ENCODE assay signal across 8 cellular contexts in genomic region chr4:3292571-3293409, GRCh38. TPM values are rescaled to one million over a fixed set of nuclear protein-coding genes. Genes with fewer than 3 reads are reported as not detected.
DNase-seq lines count a peak whose midpoint lies in the region; ATAC-seq and TF ChIP-seq lines count a peak whose summit lies in the region.

Gene RGS12, plus strand, starts transcription at chr4:3293021. Its CDS starts 23,150 bp downstream, at chr4:3316171.

- no peak for TF ChIP-seq CTCF in ascending aorta (IDR thresholded peaks at IDR 0.05)

- peaks cover 11% of the 10 kb centered on the region for H3K4me1 Mint-ChIP-seq in T-helper 2 cell treated with Interferon-gamma antibody and Interleukin-4, amounts not matched to agents 5 μg/mL and 100 μg/mL, for 36 hours (ENCODE audit: low read depth)

- DNase-seq in NCI-H1436 treated with DMSO at 0.1 percent for 48 hours (lab: John Stamatoyannopoulos, UW): peak; percentile 9
- peak; percentile 89 for DNase-seq in T-helper 2 cell treated with Interferon-gamma antibody and Interleukin-4, amounts not matched to agents 5 μg/mL and 100 μg/mL, for 36 hours (ENCODE audit: low spot score)
- DNase-seq in ascending aorta (ENCODE audit: low spot score in 2 of 2): peak; percentile 86 to 96
- peak; percentile 95 to 98 (median 98) for DNase-seq in right cardiac atrium
- DNase-seq in pulmonary artery endothelial cell (ENCODE audit: low read depth, low spot score): peak; percentile 78

- H3K4me1 ChIP-seq in ascending aorta: peaks cover 5 to 11% of the 10 kb centered on the region in 2 donors
- no peaks in the 10 kb centered on the region for H3K4me1 ChIP-seq in right cardiac atrium (ENCODE audit: control insufficient read depth, insufficient read depth, low read length)
- H3K4me1 ChIP-seq in urinary bladder (ENCODE audit: insufficient read depth): peaks cover 1% of the 10 kb centered on the region

- H3K27me3 ChIP-seq in ascending aorta (peaks cover 6% of the 10 kb centered on the region), right cardiac atrium (ENCODE audit: control insufficient read depth, insufficient read depth) (no peaks in the 10 kb centered on the region)

- ATAC-seq in HG02763 (IDR thresholded peaks at IDR 0.05; ENCODE audit: unreplicated experiment) (peak; percentile 68), right cardiac atrium (peak; percentile 95 to 97)

- H3K36me3 Mint-ChIP-seq in T-helper 2 cell treated with Interferon-gamma antibody and Interleukin-4, amounts not matched to agents 5 μg/mL and 100 μg/mL, for 36 hours (ENCODE audit: low read depth): no peaks in the 10 kb centered on the region

- H3K27ac ChIP-seq in ascending aorta: peak within 1 kb of the TSS; percentile 90 to 98
- H3K27ac ChIP-seq in right cardiac atrium (ENCODE audit: low read length): peak within 1 kb of the TSS; percentile 88
- peak within 1 kb of the TSS; percentile 90 for H3K27ac ChIP-seq in urinary bladder (ENCODE audit: low read depth)

- peaks cover 52% of the 10 kb centered on the region for H3K27me3 Mint-ChIP-seq in T-helper 2 cell treated with Interferon-gamma antibody and Interleukin-4, amounts not matched to agents 5 μg/mL and 100 μg/mL, for 36 hours (ENCODE audit: low read depth)

- no peaks in the 10 kb centered on the region for H3K36me3 ChIP-seq in ascending aorta
- no peaks in the 10 kb centered on the region for H3K36me3 ChIP-seq in urinary bladder (ENCODE audit: insufficient read depth)

- peak within 1 kb of the TSS; percentile 29 for H3K27ac Mint-ChIP-seq in T-helper 2 cell treated with Interferon-gamma antibody and Interleukin-4, amounts not matched to agents 5 μg/mL and 100 μg/mL, for 36 hours

- WGBS in right cardiac atrium: under 1% methylated on average over 119 of the region's 121 CpGs
- WGBS in urinary bladder: under 1% methylated on average over 115 of the region's 121 CpGs

- H3K9me3 ChIP-seq in ascending aorta (no peaks in the 10 kb centered on the region), right cardiac atrium (ENCODE audit: control insufficient read depth, low read length) (no peaks in the 10 kb centered on the region)

- peak within 1 kb of the TSS; percentile 73; the same call in 1 of the 2 replicates for H3K4me3 ChIP-seq in GM08714 (ENCODE audit: low read length)
- H3K4me3 ChIP-seq in ascending aorta: peak within 1 kb of the TSS; percentile 76 to 96
- H3K4me3 ChIP-seq in right cardiac atrium (ENCODE audit: low read length): peak within 1 kb of the TSS; percentile 70
- peak within 1 kb of the TSS; percentile 69 for H3K4me3 ChIP-seq in urinary bladder (ENCODE audit: low read depth, low read length)

- peak within 1 kb of the TSS; percentile 85 for H3K4me3 Mint-ChIP-seq in T-helper 2 cell treated with Interferon-gamma antibody and Interleukin-4, amounts not matched to agents 5 μg/mL and 100 μg/mL, for 36 hours

- H3K9me3 Mint-ChIP-seq in T-helper 2 cell treated with Interferon-gamma antibody and Interleukin-4, amounts not matched to agents 5 μg/mL and 100 μg/mL, for 36 hours: no peaks in the 10 kb centered on the region

- intact Hi-C loops in ascending aorta (cut with DNase I) (loop anchor here (1.0 to 10.0 kb wide), 11 partner anchors 190 to 1580 kb away; partner anchors contain the start of genes GRK4, HTT, HTT-AS and LRPAP1), right cardiac atrium (cut with DNase I) (no loop called here)

RNA-seq across cellular contexts. Expression of gene RGS12, which starts in this region (rescaled TPM):
- 26.3 TPM for total RNA-seq in ascending aorta
- total RNA-seq in right cardiac atrium: 10 to 100 TPM; 11.6 to 18.2 (median 14.6) TPM
- polyA plus RNA-seq in right cardiac atrium: 20.8 TPM
- 45.5 and 47.8 TPM in 2 replicates for total RNA-seq in pulmonary artery endothelial cell
- total RNA-seq in urinary bladder: 51.6 TPM
- 28.4 TPM for polyA plus RNA-seq in urinary bladder

Comparison
In these comparisons a context has a peak if more than half of its experiments do, and no peak if none do; other contexts are left out.
1. Peak in every context shown above with its lines: DNase-seq, ATAC-seq, H3K4me3 ChIP-seq and H3K27ac ChIP-seq.
2. DNase-seq: peak in every context shown above with its lines; median percentile 98 in right cardiac atrium; 91 in ascending aorta; 89 in T-helper 2 cell treated with Interferon-gamma antibody and Interleukin-4, amounts not matched to agents 5 μg/mL and 100 μg/mL, for 36 hours; 78 in pulmonary artery endothelial cell; 9 in NCI-H1436 treated with DMSO at 0.1 percent for 48 hours.